Comparison of ENCODE assay signal across 1 cellular context in the genomic region with DNA sequence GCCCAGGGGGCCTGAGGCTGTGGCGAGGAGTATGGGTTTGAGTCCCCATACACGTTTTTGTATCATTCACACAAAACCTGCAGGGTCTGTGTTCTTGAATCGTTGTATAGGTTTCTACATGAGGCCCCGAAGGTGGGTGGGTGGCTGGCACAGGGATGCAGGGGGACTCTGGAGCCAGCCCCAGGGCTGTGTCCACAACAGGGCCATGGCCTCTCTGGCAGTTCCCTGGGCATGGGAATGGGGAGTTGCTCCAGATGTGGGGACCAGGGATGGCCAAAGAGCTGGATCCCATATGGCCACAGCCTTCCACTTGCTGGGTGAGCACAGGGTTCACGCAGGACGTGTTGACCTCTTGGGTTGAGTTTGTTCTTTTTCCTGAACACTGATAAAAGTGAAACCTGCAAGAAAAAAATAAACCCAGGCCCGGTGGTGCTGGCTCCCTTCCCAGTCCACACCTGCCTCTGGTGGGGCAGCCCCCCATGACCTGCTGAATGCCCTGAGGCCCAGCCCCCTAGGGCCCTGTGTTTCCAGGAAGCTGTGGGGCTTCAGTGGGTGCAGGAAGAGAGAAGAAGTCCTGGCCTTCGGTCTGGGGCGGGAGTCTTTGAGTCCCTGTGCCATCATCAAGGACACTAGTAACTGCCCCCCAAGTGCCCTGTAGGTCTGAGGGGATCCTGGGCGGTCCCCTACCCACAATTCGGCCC.
TF ChIP-seq lines count a peak whose summit lies in the region.

No MANE protein-coding gene starts in this region.

TF ChIP-seq in H1, 55 proteins besides CTCF, POLR2A, EP300 and RAD21:
- no peak for TF ChIP-seq ZNF274 (IDR thresholded peaks at IDR 0.05; ENCODE audit: borderline replicate concordance, extremely low read depth, low read length)
- TF ChIP-seq BACH1 (IDR thresholded peaks at IDR 0.05; ENCODE audit: low read length) = no peak
- TF ChIP-seq RNF2 (IDR thresholded peaks at IDR 0.05; ENCODE audit: borderline replicate concordance, low read depth, low read length, missing control alignments, poor library complexity, severe bottlenecking) = no peak
- no peak for TF ChIP-seq MAFK (IDR thresholded peaks at IDR 0.05; ENCODE audit: low read depth, low read length)
- TF ChIP-seq CHD1 (IDR thresholded peaks at IDR 0.05; ENCODE audit: low read depth, low read length) = no peak
- no peak for TF ChIP-seq GTF2F1 (IDR thresholded peaks at IDR 0.05; ENCODE audit: borderline replicate concordance, low read depth, low read length)
- TF ChIP-seq GABPA (IDR thresholded peaks at IDR 0.05; ENCODE audit: borderline replicate concordance, insufficient read depth, low read length) = no peak
- TF ChIP-seq KDM1A (IDR thresholded peaks at IDR 0.05; ENCODE audit: borderline replicate concordance, low read length) = no peak
- TF ChIP-seq, protein P1, sequence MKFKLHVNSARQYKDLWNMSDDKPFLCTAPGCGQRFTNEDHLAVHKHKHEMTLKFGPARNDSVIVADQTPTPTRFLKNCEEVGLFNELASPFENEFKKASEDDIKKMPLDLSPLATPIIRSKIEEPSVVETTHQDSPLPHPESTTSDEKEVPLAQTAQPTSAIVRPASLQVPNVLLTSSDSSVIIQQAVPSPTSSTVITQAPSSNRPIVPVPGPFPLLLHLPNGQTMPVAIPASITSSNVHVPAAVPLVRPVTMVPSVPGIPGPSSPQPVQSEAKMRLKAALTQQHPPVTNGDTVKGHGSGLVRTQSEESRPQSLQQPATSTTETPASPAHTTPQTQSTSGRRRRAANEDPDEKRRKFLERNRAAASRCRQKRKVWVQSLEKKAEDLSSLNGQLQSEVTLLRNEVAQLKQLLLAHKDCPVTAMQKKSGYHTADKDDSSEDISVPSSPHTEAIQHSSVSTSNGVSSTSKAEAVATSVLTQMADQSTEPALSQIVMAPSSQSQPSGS (IDR thresholded peaks at IDR 0.05; ENCODE audit: low read length) = no peak
- no peak for TF ChIP-seq SUZ12 (IDR thresholded peaks at IDR 0.05; ENCODE audit: low read length)
- TF ChIP-seq CTBP2 (IDR thresholded peaks at IDR 0.05; ENCODE audit: borderline replicate concordance, insufficient read depth, insufficient read length, low read length) = no peak
TF ChIP-seq in H1: peak in this region for 0.
